22 cellular contexts compared by ENCODE assay signal in genomic region chr12:88746386-88746785, GRCh38.
"Had no signal": no experiment of that assay in that cellular context is flagged by ENCODE, and none has a peak within 500 bp of the region (broad histone marks: within the 10 kb centered on the region; RNA-seq: fewer than 3 reads in every experiment).

No MANE protein-coding gene starts in this region.

- ATAC-seq: activated T-helper 17 cell treated with anti-CD3 and anti-CD28 coated beads, Interleukin-2, amount 50 U/mL, for 72 hours; lower lobe of right lung; stimulated activated effector memory CD8-positive, alpha-beta T cell treated with anti-CD3 and anti-CD28 coated beads, Interleukin-12 subunit alpha, Interleukin-12 subunit beta, amount 100 ng/mL, for 72 hours; T-cell had no signal

- H3K9me3 ChIP-seq: colonic mucosa, lower lobe of right lung, prostate gland, right atrium auricular region, stomach, testis had no signal

- H3K4me1 ChIP-seq: prostate gland had no signal

- H3K4me3 Mint-ChIP-seq: activated B cell treated with CpG ODN at 0.5 μM for 24 hours; activated CD4-positive, alpha-beta memory T cell treated with anti-CD3 and anti-CD28 coated beads for 36 hours; activated T-helper 17 cell treated with anti-CD3 and anti-CD28 coated beads, Interleukin-2, amount 50 U/mL, for 72 hours; central memory CD8-positive, alpha-beta T cell; nephron; stimulated activated effector memory CD8-positive, alpha-beta T cell treated with anti-CD3 and anti-CD28 coated beads, Interleukin-12 subunit alpha, Interleukin-12 subunit beta, amount 100 ng/mL, for 72 hours; T-cell had no signal

- DNase-seq: activated B cell treated with CpG ODN at 0.5 μM for 24 hours; activated CD4-positive, alpha-beta memory T cell treated with anti-CD3 and anti-CD28 coated beads for 36 hours; activated CD4-positive, alpha-beta T cell treated with anti-CD3 and anti-CD28 coated beads for 4 hours; activated naive CD4-positive, alpha-beta T cell; anterior cingulate cortex; brain microvascular endothelial cell; colonic mucosa; erythroblast; islet precursor cell; lower lobe of right lung; stimulated activated CD4-positive, alpha-beta T cell treated with anti-CD3 and anti-CD28 coated beads, Interleukin-15, amount 100 ng/mL, for 24 hours; stimulated activated CD4-positive, alpha-beta T cell treated with anti-CD3 and anti-CD28 coated beads, Interleukin-4, amount 100 ng/mL, for 24 hours; stomach; T-cell; testis had no signal

- H3K4me1 Mint-ChIP-seq: activated B cell treated with CpG ODN at 0.5 μM for 24 hours; activated T-helper 17 cell treated with anti-CD3 and anti-CD28 coated beads, Interleukin-2, amount 50 U/mL, for 72 hours; central memory CD8-positive, alpha-beta T cell; stimulated activated effector memory CD8-positive, alpha-beta T cell treated with anti-CD3 and anti-CD28 coated beads, Interleukin-12 subunit alpha, Interleukin-12 subunit beta, amount 100 ng/mL, for 72 hours; T-cell had no signal

- H3K4me3 ChIP-seq: colonic mucosa, lower lobe of right lung, prostate gland, right atrium auricular region, stomach, testis had no signal

- H3K36me3 ChIP-seq: brain microvascular endothelial cell, colonic mucosa, lower lobe of right lung, prostate gland, right atrium auricular region, stomach had no signal

- H3K27me3 Mint-ChIP-seq: activated B cell treated with CpG ODN at 0.5 μM for 24 hours; activated CD4-positive, alpha-beta memory T cell treated with anti-CD3 and anti-CD28 coated beads for 36 hours; activated T-helper 17 cell treated with anti-CD3 and anti-CD28 coated beads, Interleukin-2, amount 50 U/mL, for 72 hours; central memory CD8-positive, alpha-beta T cell; T-cell; type B pancreatic cell had no signal

- H3K36me3 Mint-ChIP-seq: activated CD4-positive, alpha-beta memory T cell treated with anti-CD3 and anti-CD28 coated beads for 36 hours; stimulated activated effector memory CD8-positive, alpha-beta T cell treated with anti-CD3 and anti-CD28 coated beads, Interleukin-12 subunit alpha, Interleukin-12 subunit beta, amount 100 ng/mL, for 72 hours; T-cell; type B pancreatic cell had no signal

- H3K27ac ChIP-seq: brain microvascular endothelial cell, colonic mucosa, lower lobe of right lung, prostate gland, right atrium auricular region, stomach, testis had no signal

- H3K9me3 Mint-ChIP-seq: activated CD4-positive, alpha-beta memory T cell treated with anti-CD3 and anti-CD28 coated beads for 36 hours; activated T-helper 17 cell treated with anti-CD3 and anti-CD28 coated beads, Interleukin-2, amount 50 U/mL, for 72 hours; nephron; stimulated activated effector memory CD8-positive, alpha-beta T cell treated with anti-CD3 and anti-CD28 coated beads, Interleukin-12 subunit alpha, Interleukin-12 subunit beta, amount 100 ng/mL, for 72 hours; type B pancreatic cell had no signal

- H3K27me3 ChIP-seq: brain microvascular endothelial cell, colonic mucosa, right atrium auricular region, stomach, testis had no signal
